ENCODE assay signal across 1 cellular context in genomic region chr6:1630212-1630770, GRCh38.
TF ChIP-seq lines count a peak whose summit lies in the region.

No MANE protein-coding gene starts in this region.

TF ChIP-seq in IMR-90, 13 proteins besides CTCF, POLR2A, EP300 and RAD21 (continued from another document):
- TF ChIP-seq USF2 (IDR thresholded peaks at IDR 0.05; ENCODE audit: low read depth, low read length) (no peak), BHLHE40 (IDR thresholded peaks at IDR 0.05; ENCODE audit: low read depth, low read length) (no peak), CHD1 (IDR thresholded peaks at IDR 0.05; ENCODE audit: low read depth, low read length) (no peak), RCOR1 (IDR thresholded peaks at IDR 0.05; ENCODE audit: insufficient replicate concordance, low read length) (no peak), ELK1 (IDR thresholded peaks at IDR 0.05; ENCODE audit: borderline replicate concordance, low read depth, low read length) (no peak), FOS (IDR thresholded peaks at IDR 0.05; ENCODE audit: low read depth, low read length) (no peak), NFE2L2 (IDR thresholded peaks at IDR 0.05; ENCODE audit: low read depth, low read length) (no peak), CEBPB (IDR thresholded peaks at IDR 0.05; ENCODE audit: low read depth, low read length) (no peak), MXI1 (IDR thresholded peaks at IDR 0.05; ENCODE audit: borderline replicate concordance, low read depth, low read length) (no peak), MAFK (IDR thresholded peaks at IDR 0.05; ENCODE audit: low read depth, low read length) (no peak), SMC3 (IDR thresholded peaks at IDR 0.05; ENCODE audit: low read depth, low read length) (no peak)
